Comparison of ENCODE assay signal across 8 cellular contexts in the genomic region with DNA sequence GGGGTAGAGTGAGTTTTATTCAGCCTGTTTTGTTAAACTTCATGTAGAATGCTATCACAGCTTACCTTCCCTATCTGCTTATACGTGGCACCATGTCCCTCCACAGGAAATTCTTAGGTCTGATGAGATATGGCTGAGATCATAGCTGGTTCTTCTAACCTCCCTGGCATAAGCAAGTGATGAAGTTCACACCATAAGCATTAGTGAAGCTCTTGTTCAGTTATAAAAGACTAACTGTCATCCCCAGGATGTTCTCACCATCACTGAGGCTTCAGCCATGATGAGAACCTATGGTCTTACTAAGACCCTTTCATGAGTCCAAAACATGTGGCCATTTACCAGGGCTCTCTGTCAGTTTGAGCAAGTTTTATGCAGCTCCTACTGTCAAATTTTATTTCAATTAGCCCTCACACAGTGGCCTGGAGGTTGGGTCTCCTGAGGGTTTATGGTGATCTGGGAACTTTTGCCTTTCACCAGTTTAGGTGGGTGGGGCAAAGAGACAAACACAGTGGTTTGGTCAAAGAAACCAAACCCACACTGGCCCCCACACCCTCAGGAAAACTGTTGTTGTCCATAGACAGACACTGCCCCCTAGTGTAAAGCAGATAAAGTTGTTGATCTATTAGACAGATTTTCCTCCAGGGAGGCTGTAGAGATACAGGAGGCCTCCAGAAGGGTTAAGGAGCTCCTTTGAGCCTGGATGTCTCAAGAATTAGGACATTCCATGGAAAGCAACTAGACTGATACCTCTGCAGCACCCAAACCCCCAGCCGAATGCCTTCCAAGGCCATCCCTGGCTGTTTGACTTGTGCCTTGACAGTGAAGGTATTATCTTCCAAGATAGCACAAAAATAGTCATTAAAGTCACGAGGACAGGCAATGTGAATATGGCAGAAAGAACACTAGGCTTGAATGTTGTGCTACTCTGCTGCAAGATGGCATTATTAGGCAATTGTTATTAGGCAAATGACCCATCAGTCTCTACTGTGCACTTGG. TPM values are rescaled to one million over a fixed set of nuclear protein-coding genes. Genes with fewer than 3 reads are reported as not detected.
A peak's percentile ranks its signal among the peaks of the same experiment; 100 is the strongest.
DNase-seq lines count a peak whose midpoint lies in the region; ATAC-seq and TF ChIP-seq lines count a peak whose summit lies in the region.

No MANE protein-coding gene starts in this region.

- DNase-seq in DMS114 treated with DMSO at 0.1 percent for 48 hours (lab: John Stamatoyannopoulos, UW; ENCODE audit: unreplicated experiment) = peak; percentile 39
- DNase-seq in H7 = peak; percentile 80
- peak; percentile 83 to 92 for DNase-seq in NCI-H526 (lab: John Stamatoyannopoulos, UW)
- DNase-seq in immature natural killer cell = peak; percentile 41 to 53 (median 50)
- peak in 1 of 2 donors; percentile 20 for DNase-seq in stimulated activated naive CD8-positive, alpha-beta T cell treated with anti-CD3 and anti-CD28 coated beads, Interleukin-15, amount 100 ng/mL, for 72 hours
- DNase-seq in activated naive CD4-positive, alpha-beta T cell (lab: John Stamatoyannopoulos, UW) = no peak

- peak; percentile 39 for ATAC-seq in stimulated activated naive CD8-positive, alpha-beta T cell treated with anti-CD3 and anti-CD28 coated beads, Interleukin-15, amount 100 ng/mL, for 72 hours
- ATAC-seq in GM18519 (IDR thresholded peaks at IDR 0.05; ENCODE audit: low FRiP score, unreplicated experiment) = no peak

- no peaks in the 10 kb centered on the region for H3K36me3 ChIP-seq in H7 (replicated peaks; ENCODE audit: control insufficient read depth, insufficient read depth, low read length)

- H3K36me3 Mint-ChIP-seq in brain (no peaks in the 10 kb centered on the region), immature natural killer cell (peaks cover 0 to 3% (median 0%) of the 10 kb centered on the region in 3 donors)

- H3K4me3 Mint-ChIP-seq in brain (no peak overlapping the region), immature natural killer cell (no peak overlapping the region)
- no peak overlapping the region for H3K4me3 Mint-ChIP-seq in stimulated activated naive CD8-positive, alpha-beta T cell treated with anti-CD3 and anti-CD28 coated beads, Interleukin-15, amount 100 ng/mL, for 72 hours

- H3K9me3 Mint-ChIP-seq in brain (peaks cover 0 to 7% (median 0%) of the 10 kb centered on the region in 5 experiments), immature natural killer cell (no peaks in the 10 kb centered on the region)
- no peaks in the 10 kb centered on the region for H3K9me3 Mint-ChIP-seq in stimulated activated naive CD8-positive, alpha-beta T cell treated with anti-CD3 and anti-CD28 coated beads, Interleukin-15, amount 100 ng/mL, for 72 hours

- no peak overlapping the region for H3K4me3 ChIP-seq in H7 (ENCODE audit: insufficient read depth, low read depth, low read length)

- peak overlapping the region in 1 of 5 experiments; percentile 27 for H3K27ac Mint-ChIP-seq in brain
- peak overlapping the region in 1 of 6 donors; percentile 35 for H3K27ac Mint-ChIP-seq in immature natural killer cell
- H3K27ac Mint-ChIP-seq in stimulated activated naive CD8-positive, alpha-beta T cell treated with anti-CD3 and anti-CD28 coated beads, Interleukin-15, amount 100 ng/mL, for 72 hours = no peak overlapping the region

- H3K27me3 Mint-ChIP-seq in brain (peaks cover 30% of the 10 kb centered on the region), immature natural killer cell (ENCODE audit: low read depth in 3 of 3) (peaks cover 0 to 3% (median 0%) of the 10 kb centered on the region in 3 donors)
- H3K27me3 Mint-ChIP-seq in stimulated activated naive CD8-positive, alpha-beta T cell treated with anti-CD3 and anti-CD28 coated beads, Interleukin-15, amount 100 ng/mL, for 72 hours = peaks cover 22% of the 10 kb centered on the region

- H3K4me1 Mint-ChIP-seq in brain = peaks cover 24% of the 10 kb centered on the region
- peaks cover 17 to 26% of the 10 kb centered on the region in 2 donors for H3K4me1 Mint-ChIP-seq in immature natural killer cell
- H3K4me1 Mint-ChIP-seq in stimulated activated naive CD8-positive, alpha-beta T cell treated with anti-CD3 and anti-CD28 coated beads, Interleukin-15, amount 100 ng/mL, for 72 hours = no peaks in the 10 kb centered on the region

- H3K27me3 ChIP-seq in H7 (ENCODE audit: control insufficient read depth, insufficient read depth, low read length) = no peaks in the 10 kb centered on the region

- TF ChIP-seq CTCF in brain (conservative IDR thresholded peaks at IDR 0.05) = peak; percentile 78 to 85

RNA-seq across cellular contexts. Expression of a gene that starts 5.0 kb away (rescaled TPM):
- 5.5 and 5.9 TPM in 2 replicates for total RNA-seq in H7 (2014; rRNA removed; shearing (Covaris generic))
- polyA plus RNA-seq in brain (ENCODE audit: insufficient read depth, low read depth, low replicate concordance) = 2.8 TPM
- 1 to 10 TPM in 1 of 3 donors, under 1 TPM in 2; 0.18 to 1.2 (median 0.38) TPM for polyA plus RNA-seq in immature natural killer cell

Comparison
In these comparisons a context has a peak if more than half of its experiments do, and no peak if none do; other contexts are left out.
1. DNase-seq: peak in DMS114 treated with DMSO at 0.1 percent for 48 hours (single experiment), H7 (single experiment), NCI-H526 (2 of 2) and immature natural killer cell (3 of 3); none in activated naive CD4-positive, alpha-beta T cell (0 of 4).